12 cellular contexts compared by ENCODE assay signal in genomic region chr14:104974146-104974541, GRCh38. TPM values are rescaled to one million over a fixed set of nuclear protein-coding genes. Genes with fewer than 3 reads are reported as not detected.
DNase-seq lines count a peak whose midpoint lies in the region; ATAC-seq, FAIRE-seq and TF ChIP-seq lines count a peak whose summit lies in the region.
"Had no signal": no experiment of that assay in that cellular context is flagged by ENCODE, and none has a peak within 500 bp of the region (broad histone marks: within the 10 kb centered on the region; RNA-seq: fewer than 3 reads in every experiment).

No MANE protein-coding gene starts in this region.

- H3K36me3 ChIP-seq in esophagus squamous epithelium = no peaks in the 10 kb centered on the region

- ATAC-seq in HG03135 (IDR thresholded peaks at IDR 0.05; ENCODE audit: unreplicated experiment) = no peak
- ATAC-seq: activated naive CD4-positive, alpha-beta T cell treated with anti-CD3 and anti-CD28 coated beads, Interleukin-2, amount 50 U/mL, for 72 hours had no signal

- intact Hi-C loops in esophagus squamous epithelium (cut with DNase I) (no loop called here), posterior vena cava (cut with DNase I) (no loop called here)

- FAIRE-seq in GM12892 (lab: Jason Lieb, UNC) = no peak

- DNase-seq in A172 (ENCODE audit: low spot score) = peak; percentile 51
- DNase-seq in RWPE1 (ENCODE audit: low spot score) = no peak
- no peak for DNase-seq in esophagus squamous epithelium (lab: John Stamatoyannopoulos, UW)
- peak; percentile 81 for DNase-seq in posterior vena cava (ENCODE audit: low spot score)
- no peak for DNase-seq in mucosa of gallbladder (ENCODE audit: low spot score)
- DNase-seq in GM12892 (ENCODE audit: insufficient read length) = no peak
- DNase-seq in activated CD4-positive, CD25-positive, alpha-beta regulatory T cell (lab: John Stamatoyannopoulos, UW) = no peak
- DNase-seq: effector CD8-positive, alpha-beta T cell; NCI-H2081 treated with DMSO at 0.1 percent for 48 hours had no signal

- H3K27ac ChIP-seq in RWPE1 (peak overlapping the region; percentile 100), esophagus squamous epithelium (peak overlapping the region; percentile 93 to 99 (median 98))

- no peaks in the 10 kb centered on the region for H3K9me3 ChIP-seq in esophagus squamous epithelium

- CTCF ChIA-PET in RWPE1 (lab: Yijun Ruan, JAX) = interaction anchor here (0.5 to 5.8 kb wide), 4 partner anchors 44 to 112 kb away, joined by 3 to 42 read pairs (median 5); no protein-coding TSS in a partner anchor

- POLR2A ChIA-PET in RWPE1 (lab: Yijun Ruan, JAX; ENCODE audit: low non-redundant PET) = interaction anchor here (1.1 to 1.4 kb wide), 2 partner anchors 12 to 47 kb away, joined by 4 read pairs; partner anchors contain the start of genes CDCA4 and CLBA1

- 46 to 52% methylated on average over 7 to 12 of the region's 13 CpGs for WGBS in esophagus squamous epithelium, 2 donors

- peaks cover 83 to 99% (median 88%) of the 10 kb centered on the region in 3 donors for H3K4me1 ChIP-seq in esophagus squamous epithelium

- TF ChIP-seq POLR2A in esophagus squamous epithelium (IDR thresholded peaks at IDR 0.05) (no peak), GM12892 (IDR thresholded peaks at IDR 0.05; ENCODE audit: low read depth, low read length) (no peak)

- TF ChIP-seq CTCF in RWPE1 (conservative IDR thresholded peaks at IDR 0.05; ENCODE audit: low read depth) (no peak), esophagus squamous epithelium (IDR thresholded peaks at IDR 0.05) (no peak)

- peaks cover 0 to 26% (median 0%) of the 10 kb centered on the region in 4 donors for H3K27me3 ChIP-seq in esophagus squamous epithelium

- H3K4me3 ChIP-seq in esophagus squamous epithelium = peak overlapping the region in 3 of 4 donors; percentile 18 to 46 (median 20)

RNA-seq across cellular contexts. Expression of gene AHNAK2, which starts 4.0 kb away (rescaled TPM):
- total RNA-seq in A172 (2014; rRNA removed; shearing (Covaris generic)) = 162 and 191 TPM in 2 replicates
- total RNA-seq in esophagus squamous epithelium (100 to 1,000 TPM; 147 to 313 (median 172) TPM), posterior vena cava (100 to 1,000 TPM; 242 to 274 TPM), mucosa of gallbladder (16.0 TPM)
- not detected for polyA plus RNA-seq in GM12892 (2012; ENCODE audit: missing spikeins)

RNA-seq across cellular contexts. Expression of gene CLBA1, which starts 11.4 kb away (rescaled TPM):
- 9.9 and 11.1 TPM in 2 replicates for total RNA-seq in A172 (2014; rRNA removed; shearing (Covaris generic))
- total RNA-seq in esophagus squamous epithelium (10 to 100 TPM in 1 of 4 donors, 1 to 10 TPM in 3; 5.5 to 19.3 (median 7.3) TPM), posterior vena cava (1 to 10 TPM; 4.7 to 5.6 TPM), mucosa of gallbladder (17.3 TPM)
- polyA plus RNA-seq in GM12892 (2012; ENCODE audit: missing spikeins) = 2.1 TPM

RNA-seq across cellular contexts. Expression of gene CDCA4, which starts 46.7 kb away (rescaled TPM):
- 37.2 and 40.4 TPM in 2 replicates for total RNA-seq in A172 (2014; rRNA removed; shearing (Covaris generic))
- total RNA-seq in esophagus squamous epithelium = 10 to 100 TPM; 15.3 to 35.0 (median 23.3) TPM
- 1 to 10 TPM; 4.3 to 4.8 TPM for total RNA-seq in posterior vena cava
- 5.4 TPM for total RNA-seq in mucosa of gallbladder
- polyA plus RNA-seq in GM12892 (2012; ENCODE audit: missing spikeins) = 35.4 TPM

RNA-seq across cellular contexts. Expression of gene PLD4, which starts 49.5 kb away (rescaled TPM):
- not detected in 2 replicates for total RNA-seq in A172 (2014; rRNA removed; shearing (Covaris generic))
- total RNA-seq in esophagus squamous epithelium (under 1 TPM; 0.18 to 0.95 (median 0.64) TPM), posterior vena cava (under 1 TPM in 1 of 2 donors, not detected in 1; 0.24 TPM), mucosa of gallbladder (16.7 TPM)
- polyA plus RNA-seq in GM12892 (2012; ENCODE audit: missing spikeins) = 0.30 TPM
- total RNA-seq: SK-MEL-5 had no signal

Comparison
In these comparisons a context has a peak if more than half of its experiments do, and no peak if none do; other contexts are left out.
1. DNase-seq: peak in A172 (single experiment) and posterior vena cava (single experiment); none in RWPE1 (single experiment), esophagus squamous epithelium (single experiment), mucosa of gallbladder (single experiment), GM12892 (single experiment) and activated CD4-positive, CD25-positive, alpha-beta regulatory T cell (0 of 4).